In the genomic region with DNA sequence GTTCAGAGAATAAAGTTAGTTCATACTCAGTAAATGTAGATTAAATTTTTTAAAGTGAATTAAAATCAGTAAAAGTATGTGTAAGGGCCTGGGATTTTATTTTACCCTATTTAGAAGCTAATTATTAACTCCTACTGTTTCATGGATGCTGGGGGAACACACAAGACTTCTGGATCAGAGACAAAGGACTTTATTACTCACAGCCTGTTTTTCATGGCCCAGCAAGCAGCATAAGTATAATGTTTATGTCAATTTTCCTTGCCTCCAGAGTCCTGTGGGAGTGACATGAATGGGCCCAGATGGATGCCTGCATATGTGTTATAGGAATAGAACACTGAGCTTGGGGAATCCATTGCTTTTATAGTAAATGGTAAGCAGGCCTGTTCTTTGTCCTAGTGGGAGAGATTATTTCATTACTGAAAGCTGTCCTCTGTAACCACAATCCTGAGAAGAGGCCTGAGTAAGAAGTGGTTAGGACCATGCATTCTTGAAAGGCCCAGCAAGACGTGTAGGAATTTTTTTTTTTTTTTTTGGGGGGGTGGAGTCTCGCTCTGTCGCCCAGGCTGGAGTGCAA, we compare ENCODE assay signal across 2 cellular contexts.
TF ChIP-seq lines count a peak whose summit lies in the region.

No MANE protein-coding gene starts in this region.

TF ChIP-seq in SK-N-SH treated with all-trans-retinoic acid at 6 μM for 48 hours, 23 proteins besides CTCF, POLR2A, EP300 and RAD21 (continued from another document):
- TF ChIP-seq, protein P1, sequence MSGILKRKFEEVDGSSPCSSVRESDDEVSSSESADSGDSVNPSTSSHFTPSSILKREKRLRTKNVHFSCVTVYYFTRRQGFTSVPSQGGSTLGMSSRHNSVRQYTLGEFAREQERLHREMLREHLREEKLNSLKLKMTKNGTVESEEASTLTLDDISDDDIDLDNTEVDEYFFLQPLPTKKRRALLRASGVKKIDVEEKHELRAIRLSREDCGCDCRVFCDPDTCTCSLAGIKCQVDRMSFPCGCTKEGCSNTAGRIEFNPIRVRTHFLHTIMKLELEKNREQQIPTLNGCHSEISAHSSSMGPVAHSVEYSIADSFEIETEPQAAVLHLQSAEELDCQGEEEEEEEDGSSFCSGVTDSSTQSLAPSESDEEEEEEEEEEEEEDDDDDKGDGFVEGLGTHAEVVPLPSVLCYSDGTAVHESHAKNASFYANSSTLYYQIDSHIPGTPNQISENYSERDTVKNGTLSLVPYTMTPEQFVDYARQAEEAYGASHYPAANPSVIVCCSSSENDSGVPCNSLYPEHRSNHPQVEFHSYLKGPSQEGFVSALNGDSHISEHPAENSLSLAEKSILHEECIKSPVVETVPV (CRISPR knock-in tag; IDR thresholded peaks at IDR 0.05), result no peak
- TF ChIP-seq, protein P2, sequence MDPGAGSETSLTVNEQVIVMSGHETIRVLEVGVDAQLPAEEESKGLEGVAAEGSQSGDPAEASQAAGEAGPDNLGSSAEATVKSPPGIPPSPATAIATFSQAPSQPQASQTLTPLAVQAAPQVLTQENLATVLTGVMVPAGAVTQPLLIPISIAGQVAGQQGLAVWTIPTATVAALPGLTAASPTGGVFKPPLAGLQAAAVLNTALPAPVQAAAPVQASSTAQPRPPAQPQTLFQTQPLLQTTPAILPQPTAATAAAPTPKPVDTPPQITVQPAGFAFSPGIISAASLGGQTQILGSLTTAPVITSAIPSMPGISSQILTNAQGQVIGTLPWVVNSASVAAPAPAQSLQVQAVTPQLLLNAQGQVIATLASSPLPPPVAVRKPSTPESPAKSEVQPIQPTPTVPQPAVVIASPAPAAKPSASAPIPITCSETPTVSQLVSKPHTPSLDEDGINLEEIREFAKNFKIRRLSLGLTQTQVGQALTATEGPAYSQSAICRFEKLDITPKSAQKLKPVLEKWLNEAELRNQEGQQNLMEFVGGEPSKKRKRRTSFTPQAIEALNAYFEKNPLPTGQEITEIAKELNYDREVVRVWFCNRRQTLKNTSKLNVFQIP (CRISPR knock-in tag; IDR thresholded peaks at IDR 0.05; ENCODE audit: borderline replicate concordance, low read depth), result no peak
- TF ChIP-seq, protein P3, sequence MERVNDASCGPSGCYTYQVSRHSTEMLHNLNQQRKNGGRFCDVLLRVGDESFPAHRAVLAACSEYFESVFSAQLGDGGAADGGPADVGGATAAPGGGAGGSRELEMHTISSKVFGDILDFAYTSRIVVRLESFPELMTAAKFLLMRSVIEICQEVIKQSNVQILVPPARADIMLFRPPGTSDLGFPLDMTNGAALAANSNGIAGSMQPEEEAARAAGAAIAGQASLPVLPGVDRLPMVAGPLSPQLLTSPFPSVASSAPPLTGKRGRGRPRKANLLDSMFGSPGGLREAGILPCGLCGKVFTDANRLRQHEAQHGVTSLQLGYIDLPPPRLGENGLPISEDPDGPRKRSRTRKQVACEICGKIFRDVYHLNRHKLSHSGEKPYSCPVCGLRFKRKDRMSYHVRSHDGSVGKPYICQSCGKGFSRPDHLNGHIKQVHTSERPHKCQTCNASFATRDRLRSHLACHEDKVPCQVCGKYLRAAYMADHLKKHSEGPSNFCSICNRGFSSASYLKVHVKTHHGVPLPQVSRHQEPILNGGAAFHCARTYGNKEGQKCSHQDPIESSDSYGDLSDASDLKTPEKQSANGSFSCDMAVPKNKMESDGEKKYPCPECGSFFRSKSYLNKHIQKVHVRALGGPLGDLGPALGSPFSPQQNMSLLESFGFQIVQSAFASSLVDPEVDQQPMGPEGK (CRISPR knock-in tag; IDR thresholded peaks at IDR 0.05; ENCODE audit: borderline replicate concordance), result no peak
- TF ChIP-seq ZNF565 (CRISPR knock-in tag; conservative IDR thresholded peaks at IDR 0.05; ENCODE audit: low read depth) (no peak), SNAI2 (CRISPR knock-in tag; IDR thresholded peaks at IDR 0.05) (no peak), ZFP30 (CRISPR knock-in tag; IDR thresholded peaks at IDR 0.05) (no peak), RARB (CRISPR knock-in tag; IDR thresholded peaks at IDR 0.05) (no peak), ZNF70 (CRISPR knock-in tag; IDR thresholded peaks at IDR 0.05) (no peak)
- TF ChIP-seq, protein P4, sequence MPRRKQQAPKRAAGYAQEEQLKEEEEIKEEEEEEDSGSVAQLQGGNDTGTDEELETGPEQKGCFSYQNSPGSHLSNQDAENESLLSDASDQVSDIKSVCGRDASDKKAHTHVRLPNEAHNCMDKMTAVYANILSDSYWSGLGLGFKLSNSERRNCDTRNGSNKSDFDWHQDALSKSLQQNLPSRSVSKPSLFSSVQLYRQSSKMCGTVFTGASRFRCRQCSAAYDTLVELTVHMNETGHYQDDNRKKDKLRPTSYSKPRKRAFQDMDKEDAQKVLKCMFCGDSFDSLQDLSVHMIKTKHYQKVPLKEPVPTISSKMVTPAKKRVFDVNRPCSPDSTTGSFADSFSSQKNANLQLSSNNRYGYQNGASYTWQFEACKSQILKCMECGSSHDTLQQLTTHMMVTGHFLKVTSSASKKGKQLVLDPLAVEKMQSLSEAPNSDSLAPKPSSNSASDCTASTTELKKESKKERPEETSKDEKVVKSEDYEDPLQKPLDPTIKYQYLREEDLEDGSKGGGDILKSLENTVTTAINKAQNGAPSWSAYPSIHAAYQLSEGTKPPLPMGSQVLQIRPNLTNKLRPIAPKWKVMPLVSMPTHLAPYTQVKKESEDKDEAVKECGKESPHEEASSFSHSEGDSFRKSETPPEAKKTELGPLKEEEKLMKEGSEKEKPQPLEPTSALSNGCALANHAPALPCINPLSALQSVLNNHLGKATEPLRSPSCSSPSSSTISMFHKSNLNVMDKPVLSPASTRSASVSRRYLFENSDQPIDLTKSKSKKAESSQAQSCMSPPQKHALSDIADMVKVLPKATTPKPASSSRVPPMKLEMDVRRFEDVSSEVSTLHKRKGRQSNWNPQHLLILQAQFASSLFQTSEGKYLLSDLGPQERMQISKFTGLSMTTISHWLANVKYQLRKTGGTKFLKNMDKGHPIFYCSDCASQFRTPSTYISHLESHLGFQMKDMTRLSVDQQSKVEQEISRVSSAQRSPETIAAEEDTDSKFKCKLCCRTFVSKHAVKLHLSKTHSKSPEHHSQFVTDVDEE (CRISPR knock-in tag; IDR thresholded peaks at IDR 0.05), result no peak

TF ChIP-seq in SK-N-SH, 30 proteins besides CTCF, POLR2A, EP300 and RAD21:
- TF ChIP-seq, protein P5, sequence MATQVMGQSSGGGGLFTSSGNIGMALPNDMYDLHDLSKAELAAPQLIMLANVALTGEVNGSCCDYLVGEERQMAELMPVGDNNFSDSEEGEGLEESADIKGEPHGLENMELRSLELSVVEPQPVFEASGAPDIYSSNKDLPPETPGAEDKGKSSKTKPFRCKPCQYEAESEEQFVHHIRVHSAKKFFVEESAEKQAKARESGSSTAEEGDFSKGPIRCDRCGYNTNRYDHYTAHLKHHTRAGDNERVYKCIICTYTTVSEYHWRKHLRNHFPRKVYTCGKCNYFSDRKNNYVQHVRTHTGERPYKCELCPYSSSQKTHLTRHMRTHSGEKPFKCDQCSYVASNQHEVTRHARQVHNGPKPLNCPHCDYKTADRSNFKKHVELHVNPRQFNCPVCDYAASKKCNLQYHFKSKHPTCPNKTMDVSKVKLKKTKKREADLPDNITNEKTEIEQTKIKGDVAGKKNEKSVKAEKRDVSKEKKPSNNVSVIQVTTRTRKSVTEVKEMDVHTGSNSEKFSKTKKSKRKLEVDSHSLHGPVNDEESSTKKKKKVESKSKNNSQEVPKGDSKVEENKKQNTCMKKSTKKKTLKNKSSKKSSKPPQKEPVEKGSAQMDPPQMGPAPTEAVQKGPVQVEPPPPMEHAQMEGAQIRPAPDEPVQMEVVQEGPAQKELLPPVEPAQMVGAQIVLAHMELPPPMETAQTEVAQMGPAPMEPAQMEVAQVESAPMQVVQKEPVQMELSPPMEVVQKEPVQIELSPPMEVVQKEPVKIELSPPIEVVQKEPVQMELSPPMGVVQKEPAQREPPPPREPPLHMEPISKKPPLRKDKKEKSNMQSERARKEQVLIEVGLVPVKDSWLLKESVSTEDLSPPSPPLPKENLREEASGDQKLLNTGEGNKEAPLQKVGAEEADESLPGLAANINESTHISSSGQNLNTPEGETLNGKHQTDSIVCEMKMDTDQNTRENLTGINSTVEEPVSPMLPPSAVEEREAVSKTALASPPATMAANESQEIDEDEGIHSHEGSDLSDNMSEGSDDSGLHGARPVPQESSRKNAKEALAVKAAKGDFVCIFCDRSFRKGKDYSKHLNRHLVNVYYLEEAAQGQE (IDR thresholded peaks at IDR 0.05; ENCODE audit: low read depth, low read length), result no peak
- TF ChIP-seq TAF1 (IDR thresholded peaks at IDR 0.05; ENCODE audit: borderline replicate concordance, low read depth, low read length), result no peak
- TF ChIP-seq POLR2AphosphoS5 (IDR thresholded peaks at IDR 0.05; ENCODE audit: low read depth, low read length), result no peak
- no peak for TF ChIP-seq FOXJ3 (CRISPR knock-in tag; IDR thresholded peaks at IDR 0.05)
- no peak for TF ChIP-seq GABPA (IDR thresholded peaks at IDR 0.05; ENCODE audit: low read depth)
- no peak for TF ChIP-seq RFX5 (IDR thresholded peaks at IDR 0.05; ENCODE audit: low read length)
- TF ChIP-seq, protein P6, sequence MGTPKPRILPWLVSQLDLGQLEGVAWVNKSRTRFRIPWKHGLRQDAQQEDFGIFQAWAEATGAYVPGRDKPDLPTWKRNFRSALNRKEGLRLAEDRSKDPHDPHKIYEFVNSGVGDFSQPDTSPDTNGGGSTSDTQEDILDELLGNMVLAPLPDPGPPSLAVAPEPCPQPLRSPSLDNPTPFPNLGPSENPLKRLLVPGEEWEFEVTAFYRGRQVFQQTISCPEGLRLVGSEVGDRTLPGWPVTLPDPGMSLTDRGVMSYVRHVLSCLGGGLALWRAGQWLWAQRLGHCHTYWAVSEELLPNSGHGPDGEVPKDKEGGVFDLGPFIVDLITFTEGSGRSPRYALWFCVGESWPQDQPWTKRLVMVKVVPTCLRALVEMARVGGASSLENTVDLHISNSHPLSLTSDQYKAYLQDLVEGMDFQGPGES (IDR thresholded peaks at IDR 0.05; ENCODE audit: low read depth, low read length), result no peak
- no peak for TF ChIP-seq ELF1 (IDR thresholded peaks at IDR 0.05)
- no peak for TF ChIP-seq SMC3 (IDR thresholded peaks at IDR 0.05; ENCODE audit: low read depth, low read length)
- no peak for TF ChIP-seq NRF1 (IDR thresholded peaks at IDR 0.05; ENCODE audit: low read depth, low read length)
- TF ChIP-seq, protein P7, sequence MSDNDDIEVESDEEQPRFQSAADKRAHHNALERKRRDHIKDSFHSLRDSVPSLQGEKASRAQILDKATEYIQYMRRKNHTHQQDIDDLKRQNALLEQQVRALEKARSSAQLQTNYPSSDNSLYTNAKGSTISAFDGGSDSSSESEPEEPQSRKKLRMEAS (IDR thresholded peaks at IDR 0.05; ENCODE audit: low read depth), result no peak
TF ChIP-seq in SK-N-SH: peak in this region for 0.
